Comparison of ENCODE assay signal across 10 cellular contexts in genomic region chr11:64028398-64029115, GRCh38. TPM values are rescaled to one million over a fixed set of nuclear protein-coding genes. Genes with fewer than 3 reads are reported as not detected.
A peak's percentile ranks its signal among the peaks of the same experiment; 100 is the strongest.
DNase-seq lines count a peak whose midpoint lies in the region; TF ChIP-seq lines count a peak whose summit lies in the region.
"Had no signal": no experiment of that assay in that cellular context is flagged by ENCODE, and none has a peak within 500 bp of the region (broad histone marks: within the 10 kb centered on the region; RNA-seq: fewer than 3 reads in every experiment).

No MANE protein-coding gene starts in this region.

- no peak overlapping the region for H3K4me3 Mint-ChIP-seq in activated T-helper 1 cell treated with anti-CD3 and anti-CD28 coated beads, Interleukin-12 subunit alpha, Interleukin-12 subunit beta, Interleukin-2, Interleukin-4 antibody, amounts not matched to agents 30 ng/mL and 10 ng/mL and 1 ng/mL, durations not matched to agents 14 hours and 24 hours and 36 hours
- H3K4me3 Mint-ChIP-seq: effector memory CD8-positive, alpha-beta T cell had no signal

- no peak overlapping the region for H3K27ac ChIP-seq in Peyer's patch

- no peaks in the 10 kb centered on the region for H3K4me1 Mint-ChIP-seq in activated T-helper 1 cell treated with anti-CD3 and anti-CD28 coated beads, Interleukin-12 subunit alpha, Interleukin-12 subunit beta, Interleukin-2, Interleukin-4 antibody, amounts not matched to agents 30 ng/mL and 10 ng/mL and 1 ng/mL, durations not matched to agents 14 hours and 24 hours and 36 hours (ENCODE audit: low read depth)

- H3K9me3 ChIP-seq in BE2C (no peaks in the 10 kb centered on the region), HAP-1 (no peaks in the 10 kb centered on the region), Peyer's patch (no peaks in the 10 kb centered on the region)

- intact Hi-C loops in activated T-helper 1 cell treated with anti-CD3 and anti-CD28 coated beads, Interleukin-12 subunit alpha, Interleukin-12 subunit beta, Interleukin-2, Interleukin-4 antibody, amounts not matched to agents 30 ng/mL and 10 ng/mL and 1 ng/mL, durations not matched to agents 14 hours and 24 hours and 36 hours (cut with micrococcal nuclease), result no loop called here

- H3K9me3 Mint-ChIP-seq in activated T-helper 1 cell treated with anti-CD3 and anti-CD28 coated beads, Interleukin-12 subunit alpha, Interleukin-12 subunit beta, Interleukin-2, Interleukin-4 antibody, amounts not matched to agents 30 ng/mL and 10 ng/mL and 1 ng/mL, durations not matched to agents 14 hours and 24 hours and 36 hours, result no peaks in the 10 kb centered on the region
- H3K9me3 Mint-ChIP-seq: effector memory CD8-positive, alpha-beta T cell had no signal

- TF ChIP-seq CTCF in BE2C (IDR thresholded peaks at IDR 0.05; ENCODE audit: low read depth, low read length), result no peak
- no peak for TF ChIP-seq CTCF in Peyer's patch (IDR thresholded peaks at IDR 0.05)

- TF ChIP-seq POLR2A in Peyer's patch (IDR thresholded peaks at IDR 0.05), result no peak

- H3K27me3 ChIP-seq in BE2C (no peaks in the 10 kb centered on the region), HAP-1 (ENCODE audit: low read depth) (no peaks in the 10 kb centered on the region), Peyer's patch (no peaks in the 10 kb centered on the region)

- H3K27me3 Mint-ChIP-seq in activated T-helper 1 cell treated with anti-CD3 and anti-CD28 coated beads, Interleukin-12 subunit alpha, Interleukin-12 subunit beta, Interleukin-2, Interleukin-4 antibody, amounts not matched to agents 30 ng/mL and 10 ng/mL and 1 ng/mL, durations not matched to agents 14 hours and 24 hours and 36 hours (ENCODE audit: insufficient read depth), result peaks cover 10% of the 10 kb centered on the region

- DNase-seq in BE2C (peak; percentile 46), HAP-1 (ENCODE audit: low spot score in 2 of 2) (peak; percentile 49 to 77), NOMO-1 treated with dmso at 0.1 percent for 144 hours (lab: John Stamatoyannopoulos, UW; ENCODE audit: unreplicated experiment) (peak; percentile 42), iPS DF 19.7 (ENCODE audit: low read depth, low spot score) (peak; percentile 68), Peyer's patch (no peak), HUDEP-2 (lab: John Stamatoyannopoulos, UW; ENCODE audit: unreplicated experiment in 76 of 76) (no peak)
- no peak for DNase-seq in activated T-helper 1 cell treated with anti-CD3 and anti-CD28 coated beads, Interleukin-12 subunit alpha, Interleukin-12 subunit beta, Interleukin-2, Interleukin-4 antibody, amounts not matched to agents 30 ng/mL and 10 ng/mL and 1 ng/mL, durations not matched to agents 14 hours and 24 hours and 36 hours (ENCODE audit: low spot score)
- DNase-seq in activated effector memory CD4-positive, alpha-beta T cell treated with anti-CD3 and anti-CD28 coated beads, Interleukin-2, amount 50 U/mL, for 16 hours, result no peak
- DNase-seq: effector memory CD8-positive, alpha-beta T cell; EL had no signal

- H3K4me1 ChIP-seq in BE2C, result no peaks in the 10 kb centered on the region
- H3K4me1 ChIP-seq in HAP-1, result no peaks in the 10 kb centered on the region; the same call in 1 of the 2 replicates
- no peaks in the 10 kb centered on the region for H3K4me1 ChIP-seq in Peyer's patch

- in situ Hi-C loops in HAP-1 (cut with MboI; ENCODE audit: low sequenced_read_pairs), result no loop called here

- H3K36me3 Mint-ChIP-seq in activated T-helper 1 cell treated with anti-CD3 and anti-CD28 coated beads, Interleukin-12 subunit alpha, Interleukin-12 subunit beta, Interleukin-2, Interleukin-4 antibody, amounts not matched to agents 30 ng/mL and 10 ng/mL and 1 ng/mL, durations not matched to agents 14 hours and 24 hours and 36 hours (ENCODE audit: low read depth), result no peaks in the 10 kb centered on the region

- H3K4me3 ChIP-seq in BE2C (ENCODE audit: low read depth, low read length) (no peak overlapping the region), HAP-1 (no peak overlapping the region), Peyer's patch (no peak overlapping the region)

- H3K27ac Mint-ChIP-seq in activated T-helper 1 cell treated with anti-CD3 and anti-CD28 coated beads, Interleukin-12 subunit alpha, Interleukin-12 subunit beta, Interleukin-2, Interleukin-4 antibody, amounts not matched to agents 30 ng/mL and 10 ng/mL and 1 ng/mL, durations not matched to agents 14 hours and 24 hours and 36 hours, result no peak overlapping the region
- H3K27ac Mint-ChIP-seq: effector memory CD8-positive, alpha-beta T cell had no signal

- H3K36me3 ChIP-seq in BE2C, result no peaks in the 10 kb centered on the region
- H3K36me3 ChIP-seq in HAP-1 (replicated peaks), result no peaks in the 10 kb centered on the region
- no peaks in the 10 kb centered on the region for H3K36me3 ChIP-seq in Peyer's patch

RNA-seq across cellular contexts. Expression of gene FLRT1, which starts 7.2 kb away (rescaled TPM):
- polyA plus RNA-seq in BE2C (2012; ENCODE audit: insufficient read depth, insufficient read length, low read depth), result 4.3 TPM
- under 1 TPM in 1 of 4 donors, not detected in 3; 0.27 TPM for total RNA-seq in Peyer's patch
- not detected in 2 replicates for total RNA-seq in activated T-helper 1 cell treated with anti-CD3 and anti-CD28 coated beads, Interleukin-12 subunit alpha, Interleukin-12 subunit beta, Interleukin-2, Interleukin-4 antibody, amounts not matched to agents 30 ng/mL and 10 ng/mL and 1 ng/mL, durations not matched to agents 14 hours and 24 hours and 36 hours

RNA-seq across cellular contexts. Expression of gene OTUB1, which starts 42.3 kb away (rescaled TPM):
- polyA plus RNA-seq in BE2C (2012; ENCODE audit: insufficient read depth, insufficient read length, low read depth), result 208 TPM
- total RNA-seq in Peyer's patch, result 100 to 1,000 TPM in 1 of 4 donors, 10 to 100 TPM in 3; 79.2 to 110 (median 95.4) TPM
- 104 and 114 TPM in 2 replicates for total RNA-seq in activated T-helper 1 cell treated with anti-CD3 and anti-CD28 coated beads, Interleukin-12 subunit alpha, Interleukin-12 subunit beta, Interleukin-2, Interleukin-4 antibody, amounts not matched to agents 30 ng/mL and 10 ng/mL and 1 ng/mL, durations not matched to agents 14 hours and 24 hours and 36 hours

RNA-seq across cellular contexts. Expression of gene COX8A, which starts 54.1 kb away (rescaled TPM):
- 1,092 TPM for polyA plus RNA-seq in BE2C (2012; ENCODE audit: insufficient read depth, insufficient read length, low read depth)
- 1,000 to 10,000 TPM in 2 of 4 donors, 100 to 1,000 TPM in 2; 390 to 1,297 (median 877) TPM for total RNA-seq in Peyer's patch
- 289 and 291 TPM in 2 replicates for total RNA-seq in activated T-helper 1 cell treated with anti-CD3 and anti-CD28 coated beads, Interleukin-12 subunit alpha, Interleukin-12 subunit beta, Interleukin-2, Interleukin-4 antibody, amounts not matched to agents 30 ng/mL and 10 ng/mL and 1 ng/mL, durations not matched to agents 14 hours and 24 hours and 36 hours

Comparison
In these comparisons a context has a peak if more than half of its experiments do, and no peak if none do; other contexts are left out.
1. DNase-seq: peak in BE2C (single experiment), HAP-1 (2 of 2), NOMO-1 treated with dmso at 0.1 percent for 144 hours (single experiment) and iPS DF 19.7 (single experiment); none in Peyer's patch (0 of 3), activated T-helper 1 cell treated with anti-CD3 and anti-CD28 coated beads, Interleukin-12 subunit alpha, Interleukin-12 subunit beta, Interleukin-2, Interleukin-4 antibody, amounts not matched to agents 30 ng/mL and 10 ng/mL and 1 ng/mL, durations not matched to agents 14 hours and 24 hours and 36 hours (single experiment), HUDEP-2 (0 of 76) and activated effector memory CD4-positive, alpha-beta T cell treated with anti-CD3 and anti-CD28 coated beads, Interleukin-2, amount 50 U/mL, for 16 hours (single experiment).